Comparison of ENCODE assay signal across 13 cellular contexts in genomic region chr16:12484426-12484825, GRCh38.
DNase-seq lines count a peak whose midpoint lies in the region; ATAC-seq and TF ChIP-seq lines count a peak whose summit lies in the region.
"Had no signal": no experiment of that assay in that cellular context is flagged by ENCODE, and none has a peak within 500 bp of the region (broad histone marks: within the 10 kb centered on the region; RNA-seq: fewer than 3 reads in every experiment).

No MANE protein-coding gene starts in this region.

- H3K4me1 ChIP-seq in HEK293 (ENCODE audit: control insufficient read depth, insufficient read depth, low read length): no peaks in the 10 kb centered on the region
- no peaks in the 10 kb centered on the region for H3K4me1 ChIP-seq in mucosa of descending colon (ENCODE audit: low read depth)
- peaks cover 8 to 17% of the 10 kb centered on the region in 2 donors for H3K4me1 ChIP-seq in thyroid gland
- H3K4me1 ChIP-seq: A549 had no signal

- H3K4me1 Mint-ChIP-seq in activated T-helper 17 cell treated with anti-CD3 and anti-CD28 coated beads, Interleukin-2, amount 50 U/mL, for 72 hours: peaks cover 5% of the 10 kb centered on the region
- H3K4me1 Mint-ChIP-seq: CD14-positive monocyte had no signal

- no peaks in the 10 kb centered on the region for H3K9me3 Mint-ChIP-seq in activated T-helper 17 cell treated with anti-CD3 and anti-CD28 coated beads, Interleukin-2, amount 50 U/mL, for 72 hours
- H3K9me3 Mint-ChIP-seq: CD14-positive monocyte had no signal

- TF ChIP-seq CTCF in HEK293 (tag by site-specific recombination; IDR thresholded peaks at IDR 0.05) (no peak), mucosa of descending colon (IDR thresholded peaks at IDR 0.05) (no peak), thyroid gland (IDR thresholded peaks at IDR 0.05) (no peak)

- H3K4me3 ChIP-seq in HEK293 (ENCODE audit: low read depth, low read length) (no peak overlapping the region), mucosa of descending colon (no peak overlapping the region), thyroid gland (replicated peaks in 1 of 3) (no peak overlapping the region)
- H3K4me3 ChIP-seq: A549 had no signal

- no peaks in the 10 kb centered on the region for H3K27me3 Mint-ChIP-seq in activated T-helper 17 cell treated with anti-CD3 and anti-CD28 coated beads, Interleukin-2, amount 50 U/mL, for 72 hours
- H3K27me3 Mint-ChIP-seq: CD8-positive, alpha-beta memory T cell had no signal

- H3K27ac Mint-ChIP-seq in activated T-helper 17 cell treated with anti-CD3 and anti-CD28 coated beads, Interleukin-2, amount 50 U/mL, for 72 hours: peak overlapping the region; percentile 25
- H3K27ac Mint-ChIP-seq: CD14-positive monocyte had no signal

- no peaks in the 10 kb centered on the region for H3K36me3 Mint-ChIP-seq in activated T-helper 17 cell treated with anti-CD3 and anti-CD28 coated beads, Interleukin-2, amount 50 U/mL, for 72 hours (ENCODE audit: low read depth)

- no peak overlapping the region for H3K4me3 Mint-ChIP-seq in activated T-helper 17 cell treated with anti-CD3 and anti-CD28 coated beads, Interleukin-2, amount 50 U/mL, for 72 hours
- H3K4me3 Mint-ChIP-seq: CD14-positive monocyte; CD8-positive, alpha-beta memory T cell had no signal

- H3K9me3 ChIP-seq in HEK293 (ENCODE audit: control insufficient read depth, insufficient read depth, low read depth, low read length) (no peaks in the 10 kb centered on the region), mucosa of descending colon (no peaks in the 10 kb centered on the region), thyroid gland (no peaks in the 10 kb centered on the region)
- H3K9me3 ChIP-seq: A549 had no signal

- WGBS in thyroid gland, 2 donors: 89 to 92% methylated on average over 3 of the region's 3 CpGs

- H3K36me3 ChIP-seq in HEK293 (ENCODE audit: control insufficient read depth in 2 of 2, insufficient read depth in 1 of 2, low read length in 2 of 2): no peaks in the 10 kb centered on the region
- H3K36me3 ChIP-seq in mucosa of descending colon (ENCODE audit: low read depth): no peaks in the 10 kb centered on the region
- H3K36me3 ChIP-seq in thyroid gland: no peaks in the 10 kb centered on the region

- POLR2A ChIA-PET in HEK293 (lab: Yijun Ruan, JAX): no interaction called here

- no peak for ATAC-seq in activated T-helper 17 cell treated with anti-CD3 and anti-CD28 coated beads, Interleukin-2, amount 50 U/mL, for 72 hours (replicated peaks)
- ATAC-seq in mucosa of descending colon (peak; percentile 79), GM18520 (IDR thresholded peaks at IDR 0.05; ENCODE audit: unreplicated experiment) (no peak), left lobe of liver (no peak)
- ATAC-seq: A549, HCT116 had no signal

- CTCF ChIA-PET in HEK293 (lab: Yijun Ruan, JAX): no interaction called here

- DNase-seq in mucosa of descending colon: peak in 1 of 3 donors; percentile 31
- DNase-seq in thyroid gland: no peak
- no peak for DNase-seq in NCI-H2196 treated with DMSO at 0.1 percent for 48 hours (lab: John Stamatoyannopoulos, UW; ENCODE audit: unreplicated experiment)
- DNase-seq in left lobe of liver (ENCODE audit: low spot score): no peak
- DNase-seq in NK-92 treated with Interleukin-12 subunit alpha and Interleukin-12 subunit beta, amount 100 ng/mL, for 24 hours (lab: John Stamatoyannopoulos, UW): no peak
- DNase-seq: CD8-positive, alpha-beta memory T cell; DMS53 had no signal

- intact Hi-C loops in mucosa of descending colon (cut with DNase I, micrococcal nuclease): no loop called here
- intact Hi-C loops in thyroid gland (cut with DNase I): no loop called here

- no peak overlapping the region for H3K27ac ChIP-seq in HEK293 (ENCODE audit: extremely low read depth, low read depth, low read length)
- peak overlapping the region; percentile 70 to 92 (median 86) for H3K27ac ChIP-seq in thyroid gland
- H3K27ac ChIP-seq: A549 had no signal

- no peak for TF ChIP-seq POLR2A in thyroid gland (IDR thresholded peaks at IDR 0.05)

- H3K27me3 ChIP-seq in thyroid gland: no peaks in the 10 kb centered on the region

TF ChIP-seq in HEK293, 187 proteins besides CTCF, POLR2A, EP300 and RAD21:
- no peak for TF ChIP-seq ZSCAN4 (tag by site-specific recombination; IDR thresholded peaks at IDR 0.05)
- TF ChIP-seq KLF17 (tag by site-specific recombination; IDR thresholded peaks at IDR 0.05): no peak
- TF ChIP-seq ZNF341 (tag by site-specific recombination; IDR thresholded peaks at IDR 0.05; ENCODE audit: low read depth): no peak
- peak; percentile 27; the same call in 1 of the 2 replicates for TF ChIP-seq ZNF623 (tag by site-specific recombination; IDR thresholded peaks at IDR 0.05)
- no peak for TF ChIP-seq ZNF311 (tag by site-specific recombination; IDR thresholded peaks at IDR 0.05; ENCODE audit: borderline replicate concordance)
- TF ChIP-seq ZNF776 (tag by site-specific recombination; IDR thresholded peaks at IDR 0.05; ENCODE audit: borderline replicate concordance): no peak
